15 cellular contexts compared by ENCODE assay signal in genomic region chr3:72595927-72596610, GRCh38.
DNase-seq lines count a peak whose midpoint lies in the region; ATAC-seq and TF ChIP-seq lines count a peak whose summit lies in the region.
"Had no signal": no experiment of that assay in that cellular context is flagged by ENCODE, and none has a peak within 500 bp of the region (broad histone marks: within the 10 kb centered on the region; RNA-seq: fewer than 3 reads in every experiment).

No MANE protein-coding gene starts in this region.

- H3K27me3 ChIP-seq in kidney epithelial cell (ENCODE audit: control insufficient read depth, insufficient read depth, low read length), result peaks cover 5% of the 10 kb centered on the region
- H3K27me3 ChIP-seq: SJSA1 had no signal

- no peak for ATAC-seq in HG02981 (IDR thresholded peaks at IDR 0.05; ENCODE audit: unreplicated experiment)
- ATAC-seq: PC-3 had no signal

- H3K36me3 ChIP-seq in kidney epithelial cell (ENCODE audit: control insufficient read depth, insufficient read depth, low read length), result no peaks in the 10 kb centered on the region
- H3K36me3 ChIP-seq: SJSA1 had no signal

- no peak for TF ChIP-seq CTCF in kidney epithelial cell (IDR thresholded peaks at IDR 0.05; ENCODE audit: insufficient read depth, low read length, poor library complexity, severe bottlenecking)

- DNase-seq in A172 (ENCODE audit: low spot score) (peak; percentile 19), ELR (ENCODE audit: low read depth) (peak; percentile 60), M059J (ENCODE audit: low read depth) (peak; percentile 53), kidney epithelial cell (ENCODE audit: low read depth) (peak; percentile 28), COLO668 (lab: John Stamatoyannopoulos, UW; ENCODE audit: unreplicated experiment) (no peak), NCI-H345 (lab: John Stamatoyannopoulos, UW) (no peak)
- DNase-seq: COR-L47, MM.1S, NCI-H1092 treated with DMSO at 0.1 percent for 48 hours, NCI-H2081 treated with DMSO at 0.1 percent for 48 hours, NCI-H510A treated with DMSO at 0.1 percent for 48 hours, NCI-H82, PC-3 had no signal

- H3K4me3 ChIP-seq in kidney epithelial cell (ENCODE audit: low read depth, low read length), result no peak overlapping the region
- H3K4me3 ChIP-seq: SJSA1 had no signal

Comparison
In these comparisons a context has a peak if more than half of its experiments do, and no peak if none do; other contexts are left out.
1. DNase-seq: peak in A172 (single experiment), ELR (single experiment), M059J (single experiment) and kidney epithelial cell (single experiment); none in COLO668 (single experiment) and NCI-H345 (single experiment).